8 cellular contexts compared by ENCODE assay signal in the genomic region with DNA sequence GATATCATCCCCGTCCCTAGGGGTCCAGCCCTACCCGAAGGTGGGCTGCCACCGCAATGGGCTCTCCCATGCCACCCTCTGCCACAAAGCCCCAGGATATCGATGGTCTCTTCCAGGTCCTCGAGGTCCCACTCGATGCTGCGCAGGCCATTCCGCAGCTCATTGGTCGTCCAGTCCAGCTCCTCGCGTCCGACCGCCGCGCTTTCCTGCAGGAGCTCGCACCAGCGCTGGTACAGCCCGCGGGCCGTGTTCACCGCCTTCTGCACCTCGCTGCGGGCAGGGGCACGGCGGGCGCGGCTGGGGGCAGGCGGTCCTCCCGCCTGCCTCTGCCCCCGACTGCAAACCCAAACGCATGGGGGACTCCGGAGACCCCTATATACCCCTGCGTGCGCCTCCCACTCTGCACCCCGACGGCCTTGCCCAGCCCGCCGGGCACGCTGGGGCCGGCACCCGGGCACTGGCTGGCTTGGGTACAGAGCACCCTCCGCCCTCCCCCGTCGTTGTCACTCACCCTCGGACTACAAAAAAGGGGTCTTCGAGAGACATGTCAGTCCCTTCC. TPM values are rescaled to one million over a fixed set of nuclear protein-coding genes. Genes with fewer than 3 reads are reported as not detected.
DNase-seq lines count a peak whose midpoint lies in the region; ATAC-seq and TF ChIP-seq lines count a peak whose summit lies in the region.

No MANE protein-coding gene starts in this region.

- TF ChIP-seq CTCF in 22Rv1 (IDR thresholded peaks at IDR 0.05): no peak

- CTCF ChIA-PET in activated naive CD4-positive, alpha-beta T cell treated with anti-CD3 and anti-CD28 coated beads for 36 hours (lab: Charles Lee): interaction anchor here (0.8 to 1.1 kb wide), 2 partner anchors 45 to 56 kb away, joined by 3 read pairs; no protein-coding TSS in a partner anchor

- H3K4me3 Mint-ChIP-seq in activated naive CD4-positive, alpha-beta T cell treated with anti-CD3 and anti-CD28 coated beads for 36 hours: peak overlapping the region; percentile 99

- H3K4me1 ChIP-seq in rectal smooth muscle tissue (ENCODE audit: control insufficient read depth, insufficient read depth, low read length): peaks cover 7% of the 10 kb centered on the region

- peaks cover 16% of the 10 kb centered on the region for H3K4me1 Mint-ChIP-seq in activated naive CD4-positive, alpha-beta T cell treated with anti-CD3 and anti-CD28 coated beads for 36 hours (ENCODE audit: low read depth)

- peak overlapping the region; percentile 98 for H3K4me3 ChIP-seq in rectal smooth muscle tissue (ENCODE audit: low read length)

- peaks cover 22% of the 10 kb centered on the region for H3K36me3 Mint-ChIP-seq in activated naive CD4-positive, alpha-beta T cell treated with anti-CD3 and anti-CD28 coated beads for 36 hours (ENCODE audit: low read depth)

- ATAC-seq in left cardiac atrium: peak; percentile 0

- H3K27me3 ChIP-seq in rectal smooth muscle tissue (ENCODE audit: control insufficient read depth, insufficient read depth, low read length): no peaks in the 10 kb centered on the region

- H3K27ac ChIP-seq in 22Rv1 (peak overlapping the region; percentile 99), rectal smooth muscle tissue (ENCODE audit: low read depth, low read length) (peak overlapping the region; percentile 99)

- peak overlapping the region; percentile 98 for H3K27ac Mint-ChIP-seq in activated naive CD4-positive, alpha-beta T cell treated with anti-CD3 and anti-CD28 coated beads for 36 hours

- H3K36me3 ChIP-seq in rectal smooth muscle tissue (ENCODE audit: control insufficient read depth, insufficient read depth, low read length): peaks cover 2% of the 10 kb centered on the region

- DNase-seq in GM03348 (ENCODE audit: low spot score): peak; percentile 42
- DNase-seq in NCI-H1092 treated with DMSO at 0.1 percent for 48 hours (lab: John Stamatoyannopoulos, UW): peak; percentile 63
- DNase-seq in activated naive CD4-positive, alpha-beta T cell treated with anti-CD3 and anti-CD28 coated beads for 36 hours: peak; percentile 45
- peak; percentile 68 for DNase-seq in left cardiac atrium
- no peak for DNase-seq in HPDE6-E6E7 (ENCODE audit: extremely low spot score)
- DNase-seq in HuH-7 (ENCODE audit: low spot score): no peak

- peak overlapping the region; percentile 12 for H3K9ac ChIP-seq in rectal smooth muscle tissue (ENCODE audit: low read length)

- no peaks in the 10 kb centered on the region for H3K9me3 Mint-ChIP-seq in activated naive CD4-positive, alpha-beta T cell treated with anti-CD3 and anti-CD28 coated beads for 36 hours

- intact Hi-C loops in activated naive CD4-positive, alpha-beta T cell treated with anti-CD3 and anti-CD28 coated beads for 36 hours (cut with micrococcal nuclease): loop anchor here (1.0 to 5.0 kb wide), 8 partner anchors 17 to 1233 kb away; partner anchors contain the start of genes ADGRE5 and TRIR
- intact Hi-C loops in left cardiac atrium (cut with DNase I): loop anchor here in 1 of 2 donors (5.0 to 10.0 kb wide), 3 partner anchors 47 to 695 kb away; partner anchors contain the start of gene LYL1

- H3K27me3 Mint-ChIP-seq in activated naive CD4-positive, alpha-beta T cell treated with anti-CD3 and anti-CD28 coated beads for 36 hours (ENCODE audit: low read depth): no peaks in the 10 kb centered on the region

RNA-seq across cellular contexts. Expression of gene STX10, which starts 0.5 kb away (rescaled TPM):
- 10 to 100 TPM; 48.3 to 48.9 TPM for total RNA-seq in activated naive CD4-positive, alpha-beta T cell treated with anti-CD3 and anti-CD28 coated beads for 36 hours
- total RNA-seq in left cardiac atrium: 10 to 100 TPM; 30.0 to 36.1 TPM

RNA-seq across cellular contexts. Expression of gene IER2, which starts 0.5 kb away (rescaled TPM):
- 100 to 1,000 TPM; 120 to 123 TPM for total RNA-seq in activated naive CD4-positive, alpha-beta T cell treated with anti-CD3 and anti-CD28 coated beads for 36 hours
- 10 to 100 TPM; 36.9 to 61.3 TPM for total RNA-seq in left cardiac atrium

RNA-seq across cellular contexts. Expression of gene NACC1, which starts 31.6 kb away (rescaled TPM):
- total RNA-seq in activated naive CD4-positive, alpha-beta T cell treated with anti-CD3 and anti-CD28 coated beads for 36 hours: 10 to 100 TPM; 41.3 to 45.0 TPM
- total RNA-seq in left cardiac atrium: 10 to 100 TPM; 34.9 to 47.8 TPM

RNA-seq across cellular contexts. Expression of gene TRMT1, which starts 33.2 kb away (rescaled TPM):
- 10 to 100 TPM; 55.8 to 59.6 TPM for total RNA-seq in activated naive CD4-positive, alpha-beta T cell treated with anti-CD3 and anti-CD28 coated beads for 36 hours
- total RNA-seq in left cardiac atrium: 10 to 100 TPM; 18.4 to 20.9 TPM

RNA-seq across cellular contexts. Expression of gene LYL1, which starts 47.0 kb away (rescaled TPM):
- total RNA-seq in activated naive CD4-positive, alpha-beta T cell treated with anti-CD3 and anti-CD28 coated beads for 36 hours: 1 to 10 TPM; 1.8 to 2.2 TPM
- total RNA-seq in left cardiac atrium: 1 to 10 TPM; 7.5 to 9.0 TPM

Comparison
In these comparisons a context has a peak if more than half of its experiments do, and no peak if none do; other contexts are left out.
1. DNase-seq: peak in GM03348 (single experiment), NCI-H1092 treated with DMSO at 0.1 percent for 48 hours (single experiment), activated naive CD4-positive, alpha-beta T cell treated with anti-CD3 and anti-CD28 coated beads for 36 hours (single experiment) and left cardiac atrium (single experiment); none in HPDE6-E6E7 (single experiment) and HuH-7 (single experiment).